ENCODE assay signal across 8 cellular contexts in genomic region chr9:135500071-135500524, GRCh38. TPM values are rescaled to one million over a fixed set of nuclear protein-coding genes. Genes with fewer than 3 reads are reported as not detected.
DNase-seq lines count a peak whose midpoint lies in the region; ATAC-seq and TF ChIP-seq lines count a peak whose summit lies in the region.

No MANE protein-coding gene starts in this region.

- H3K36me3 Mint-ChIP-seq in activated T-cell treated with anti-CD3 and anti-CD28 coated beads, Interleukin-2, amount 50 U/mL, for 72 hours (ENCODE audit: insufficient read depth in 2 of 2), result peaks cover 2 to 8% of the 10 kb centered on the region in 2 donors

- H3K36me3 ChIP-seq in DND-41 (ENCODE audit: insufficient read depth, low read length) (peaks cover 36% of the 10 kb centered on the region), left ventricle myocardium inferior (peaks cover 31% of the 10 kb centered on the region)

- peaks cover 48% of the 10 kb centered on the region for H4K20me1 ChIP-seq in DND-41 (ENCODE audit: insufficient read depth, low read length)

- peaks cover 24% of the 10 kb centered on the region for H3K79me2 ChIP-seq in DND-41 (ENCODE audit: insufficient read depth, low read length)

- intact Hi-C loops in left ventricle myocardium inferior (cut with micrococcal nuclease), result no loop called here

- H3K27ac ChIP-seq in DND-41 (ENCODE audit: low read length) (peak overlapping the region; percentile 14; the same call in 1 of the 2 replicates), left ventricle myocardium inferior (replicated peaks) (peak overlapping the region; percentile 92)

- no peaks in the 10 kb centered on the region for H3K27me3 Mint-ChIP-seq in activated T-cell treated with anti-CD3 and anti-CD28 coated beads, Interleukin-2, amount 50 U/mL, for 72 hours (ENCODE audit: low read depth)

- H3K9me3 Mint-ChIP-seq in activated T-cell treated with anti-CD3 and anti-CD28 coated beads, Interleukin-2, amount 50 U/mL, for 72 hours, result no peaks in the 10 kb centered on the region

- H3K27me3 ChIP-seq in DND-41 (ENCODE audit: insufficient read depth, low read length, poor library complexity), result peaks cover under 1% of the 10 kb centered on the region
- H3K27me3 ChIP-seq in left ventricle myocardium inferior (ENCODE audit: low read depth), result no peaks in the 10 kb centered on the region

- H3K9me3 ChIP-seq in DND-41 (ENCODE audit: insufficient read depth, low read length, severe bottlenecking) (no peaks in the 10 kb centered on the region), left ventricle myocardium inferior (replicated peaks) (no peaks in the 10 kb centered on the region)

- no peak for TF ChIP-seq CTCF in DND-41 (IDR thresholded peaks at IDR 0.05; ENCODE audit: borderline replicate concordance, extremely low read depth, low read length, poor library complexity, severe bottlenecking)
- TF ChIP-seq CTCF in left ventricle myocardium inferior (IDR thresholded peaks at IDR 0.05; ENCODE audit: borderline replicate concordance), result no peak

- H3K4me3 Mint-ChIP-seq in activated T-cell treated with anti-CD3 and anti-CD28 coated beads, Interleukin-2, amount 50 U/mL, for 72 hours, result peak overlapping the region; percentile 90 to 98

- H3K4me2 ChIP-seq in DND-41 (ENCODE audit: insufficient read depth, low read length), result peak overlapping the region; percentile 99

- peaks cover 17% of the 10 kb centered on the region for H3K4me1 Mint-ChIP-seq in activated T-cell treated with anti-CD3 and anti-CD28 coated beads, Interleukin-2, amount 50 U/mL, for 72 hours (ENCODE audit: low read depth)

- DNase-seq in DND-41 (no peak), left ventricle myocardium inferior (no peak), skeletal muscle cell (ENCODE audit: low read depth) (no peak), GM19240 (ENCODE audit: insufficient read length, low spot score) (no peak), NCI-H146 (lab: John Stamatoyannopoulos, UW) (no peak)
- no peak for DNase-seq in activated T-cell treated with anti-CD3 and anti-CD28 coated beads, Interleukin-2, amount 50 U/mL, for 72 hours
- DNase-seq in stimulated activated CD4-positive, alpha-beta T cell treated with anti-CD3 and anti-CD28 coated beads, Interleukin-4, amount 100 ng/mL, for 4 hours, result no peak

- peak; percentile 12; the same call in 2 of the 3 replicates for ATAC-seq in DND-41 (ENCODE audit: insufficient read depth, low read depth)
- peak; percentile 3 for ATAC-seq in HG02938 (IDR thresholded peaks at IDR 0.05; ENCODE audit: unreplicated experiment)
- ATAC-seq in activated T-cell treated with anti-CD3 and anti-CD28 coated beads, Interleukin-2, amount 50 U/mL, for 72 hours (replicated peaks in 1 of 2), result peak in 1 of 2 donors; percentile 6

- H2AFZ ChIP-seq in DND-41 (ENCODE audit: low read depth, low read length), result peak overlapping the region; percentile 92

- H3K4me1 ChIP-seq in DND-41 (ENCODE audit: insufficient read depth, low read length) (peaks cover 30% of the 10 kb centered on the region), left ventricle myocardium inferior (peaks cover 46% of the 10 kb centered on the region)

- no peak overlapping the region for H3K27ac Mint-ChIP-seq in activated T-cell treated with anti-CD3 and anti-CD28 coated beads, Interleukin-2, amount 50 U/mL, for 72 hours

- peak overlapping the region; percentile 96 for H3K9ac ChIP-seq in DND-41 (ENCODE audit: low read depth, low read length)

- H3K4me3 ChIP-seq in DND-41 (ENCODE audit: low read depth in 1 of 2, low read length in 2 of 2) (peak overlapping the region; percentile 76 to 93; a peak in 3 of 4 replicates), left ventricle myocardium inferior (peak overlapping the region; percentile 98), skeletal muscle cell (ENCODE audit: low read depth, low read length) (peak overlapping the region; percentile 75)

RNA-seq across cellular contexts. Expression of gene MRPS2, which starts 0.4 kb away (rescaled TPM):
- 10 to 100 TPM; 40.6 to 54.9 TPM for total RNA-seq in activated T-cell treated with anti-CD3 and anti-CD28 coated beads, Interleukin-2, amount 50 U/mL, for 72 hours
- total RNA-seq in left ventricle myocardium inferior, result 42.6 TPM

RNA-seq across cellular contexts. Expression of gene PPP1R26, which starts 20.5 kb away (rescaled TPM):
- 1 to 10 TPM in 1 of 2 donors, under 1 TPM in 1; 0.96 to 2.8 TPM for total RNA-seq in activated T-cell treated with anti-CD3 and anti-CD28 coated beads, Interleukin-2, amount 50 U/mL, for 72 hours
- 20.9 TPM for total RNA-seq in left ventricle myocardium inferior

RNA-seq across cellular contexts. Expression of gene LCN1, which starts 21.1 kb away (rescaled TPM):
- not detected for total RNA-seq in activated T-cell treated with anti-CD3 and anti-CD28 coated beads, Interleukin-2, amount 50 U/mL, for 72 hours
- total RNA-seq in left ventricle myocardium inferior, result not detected

RNA-seq across cellular contexts. Expression of gene OBP2A, which starts 45.8 kb away (rescaled TPM):
- total RNA-seq in activated T-cell treated with anti-CD3 and anti-CD28 coated beads, Interleukin-2, amount 50 U/mL, for 72 hours, result not detected
- total RNA-seq in left ventricle myocardium inferior, result not detected
